In genomic region chr6:132749111-132749510, GRCh38 we compare ENCODE assay signal across 1 cellular context.
TF ChIP-seq lines count a peak whose summit lies in the region.

No MANE protein-coding gene starts in this region.

TF ChIP-seq in H1, 55 proteins besides CTCF, POLR2A, EP300 and RAD21:
- TF ChIP-seq KDM1A (IDR thresholded peaks at IDR 0.05; ENCODE audit: borderline replicate concordance, low read length) (no peak), BACH1 (IDR thresholded peaks at IDR 0.05; ENCODE audit: low read length) (no peak), CHD7 (IDR thresholded peaks at IDR 0.05; ENCODE audit: insufficient replicate concordance, low read length) (no peak), USF2 (IDR thresholded peaks at IDR 0.05; ENCODE audit: low read length) (no peak), PHF8 (conservative IDR thresholded peaks at IDR 0.05; ENCODE audit: low read depth, low read length) (no peak), BCL11A (IDR thresholded peaks at IDR 0.05; ENCODE audit: low read depth in 2 of 2, low read length in 2 of 2) (no peak), RXRA (IDR thresholded peaks at IDR 0.05; ENCODE audit: insufficient read depth, low read depth, low read length) (no peak), CREB1 (IDR thresholded peaks at IDR 0.05) (no peak), SIX5 (IDR thresholded peaks at IDR 0.05; ENCODE audit: low read depth, low read length) (no peak), POU5F1 (IDR thresholded peaks at IDR 0.05; ENCODE audit: low read depth, low read length) (no peak), YY1 (IDR thresholded peaks at IDR 0.05; ENCODE audit: low read depth, low read length) (no peak), CBX5 (IDR thresholded peaks at IDR 0.05; ENCODE audit: low read depth, low read length) (no peak), SP2 (IDR thresholded peaks at IDR 0.05; ENCODE audit: low read length) (no peak), TAF1 (IDR thresholded peaks at IDR 0.05; ENCODE audit: low read depth, low read length) (no peak), ASH2L (IDR thresholded peaks at IDR 0.05; ENCODE audit: low read length) (no peak), KDM4A (IDR thresholded peaks at IDR 0.05; ENCODE audit: low read depth, low read length, severe bottlenecking) (no peak)
